16 cellular contexts compared by ENCODE assay signal in the genomic region with DNA sequence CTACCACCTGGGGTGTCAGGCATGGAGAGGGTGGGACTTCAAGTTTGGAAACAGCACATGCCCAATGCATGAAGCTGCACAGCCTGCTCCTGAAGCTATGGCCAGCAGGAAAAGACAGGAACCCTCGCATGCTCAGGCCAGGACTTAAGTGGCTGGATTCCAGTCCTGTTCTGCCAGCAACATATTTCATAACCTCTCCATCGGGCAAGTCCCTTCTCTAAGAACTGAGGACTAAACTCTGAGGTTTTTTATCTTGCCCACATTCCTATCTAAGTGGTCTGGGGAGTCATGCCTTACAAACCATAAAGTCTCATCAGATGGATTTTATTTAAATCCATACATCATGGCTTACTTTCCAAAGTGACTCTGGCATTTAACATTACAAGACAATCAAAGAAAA. TPM values are rescaled to one million over a fixed set of nuclear protein-coding genes. Genes with fewer than 3 reads are reported as not detected.
DNase-seq lines count a peak whose midpoint lies in the region; ATAC-seq and TF ChIP-seq lines count a peak whose summit lies in the region.
"Had no signal": no experiment of that assay in that cellular context is flagged by ENCODE, and none has a peak within 500 bp of the region (broad histone marks: within the 10 kb centered on the region; RNA-seq: fewer than 3 reads in every experiment).

No MANE protein-coding gene starts in this region.

- H3K79me2 ChIP-seq in SK-N-SH (ENCODE audit: insufficient read depth): no peaks in the 10 kb centered on the region

- no peaks in the 10 kb centered on the region for H3K9me3 ChIP-seq in SK-N-SH

- H3K27ac ChIP-seq in SK-N-SH (ENCODE audit: low read depth in 2 of 2, low read length in 1 of 2): peak overlapping the region in 1 of 2 experiments; percentile 5; a peak in 1 of 4 replicates
- H3K27ac ChIP-seq: SJCRH30 had no signal

- DNase-seq in EL (peak; percentile 63), SK-N-SH (no peak), fibroblast of pulmonary artery (ENCODE audit: low read depth) (peak; percentile 87), myocyte (ENCODE audit: low read depth) (peak; percentile 19), immature natural killer cell (no peak), kidney glomerular epithelial cell (lab: John Stamatoyannopoulos, UW) (no peak)
- no peak for DNase-seq in activated CD8-positive, alpha-beta memory T cell treated with anti-CD3 and anti-CD28 coated beads for 24 hours
- DNase-seq: activated CD4-positive, alpha-beta T cell treated with anti-CD3 and anti-CD28 coated beads for 1 hour; central memory CD4-positive, alpha-beta T cell; GF-D8; NCI-H526 treated with DMSO at 0.1 percent for 48 hours; nucleus accumbens; SJCRH30; stimulated activated CD4-positive, alpha-beta T cell treated with anti-CD3 and anti-CD28 coated beads, Interleukin-15, amount 100 ng/mL, for 24 hours had no signal

- peaks cover 0 to 2% (median 2%) of the 10 kb centered on the region in 3 donors for H3K27me3 Mint-ChIP-seq in immature natural killer cell (ENCODE audit: low read depth in 3 of 3)

- no peak for ATAC-seq in GM21390 (IDR thresholded peaks at IDR 0.05; ENCODE audit: unreplicated experiment)
- ATAC-seq: activated T-helper 17 cell treated with anti-CD3 and anti-CD28 coated beads, Interleukin-2, amount 50 U/mL, for 72 hours had no signal

- POLR2A ChIA-PET in SK-N-SH (lab: Yijun Ruan, JAX): no interaction called here

- TF ChIP-seq EP300 in SK-N-SH (IDR thresholded peaks at IDR 0.05; ENCODE audit: borderline replicate concordance in 1 of 2, low read depth in 1 of 2, low read length in 1 of 2): peak in 1 of 2 experiments; percentile 64; a peak in 1 of 4 replicates

- no peaks in the 10 kb centered on the region for H3K36me3 ChIP-seq in SK-N-SH (replicated peaks in 1 of 2; ENCODE audit: control insufficient read depth in 1 of 2, insufficient read depth in 2 of 2, low read length in 1 of 2)
- H3K36me3 ChIP-seq: SJCRH30 had no signal

- no peaks in the 10 kb centered on the region for H3K9me2 ChIP-seq in SK-N-SH

- H3K9ac ChIP-seq in SK-N-SH: no peak overlapping the region

- TF ChIP-seq RAD21 in SK-N-SH (IDR thresholded peaks at IDR 0.05; ENCODE audit: low read length): no peak

- H3K36me3 Mint-ChIP-seq in immature natural killer cell: no peaks in the 10 kb centered on the region

- H3K9me3 Mint-ChIP-seq in immature natural killer cell: peaks cover 0 to 2% (median 0%) of the 10 kb centered on the region in 6 donors
- H3K9me3 Mint-ChIP-seq: activated T-helper 17 cell treated with anti-CD3 and anti-CD28 coated beads, Interleukin-2, amount 50 U/mL, for 72 hours had no signal

- no peaks in the 10 kb centered on the region for H3K27me3 ChIP-seq in SK-N-SH (ENCODE audit: insufficient read depth)
- H3K27me3 ChIP-seq: SJCRH30 had no signal

- no peaks in the 10 kb centered on the region for H3F3A ChIP-seq in SK-N-SH (replicated peaks; ENCODE audit: insufficient read depth)

- peaks cover 0 to 4% of the 10 kb centered on the region in 2 experiments; a peak in 1 of 4 replicates for H3K4me1 ChIP-seq in SK-N-SH (ENCODE audit: control insufficient read depth in 1 of 2, insufficient read depth in 2 of 2, low read depth in 1 of 2, low read length in 1 of 2)
- H3K4me1 ChIP-seq: SJCRH30 had no signal

- no peak overlapping the region for H3K4me3 Mint-ChIP-seq in immature natural killer cell
- H3K4me3 Mint-ChIP-seq: activated T-helper 17 cell treated with anti-CD3 and anti-CD28 coated beads, Interleukin-2, amount 50 U/mL, for 72 hours had no signal

- H2AFZ ChIP-seq in SK-N-SH (ENCODE audit: low read depth): no peak overlapping the region

- H3K4me3 ChIP-seq in SK-N-SH (ENCODE audit: low read depth in 2 of 2, low read length in 1 of 2) (no peak overlapping the region), fibroblast of pulmonary artery (replicated peaks; ENCODE audit: low read depth, low read length) (no peak overlapping the region)
- H3K4me3 ChIP-seq: SJCRH30 had no signal

- H3K4me1 Mint-ChIP-seq in immature natural killer cell: no peaks in the 10 kb centered on the region

- CTCF ChIA-PET in SK-N-SH (lab: Yijun Ruan, JAX): no interaction called here

- 22% methylated on average over 2 of the region's 2 CpGs for WGBS in SK-N-SH (ENCODE audit: low lambda C conversion rate)

- no peak overlapping the region for H3K27ac Mint-ChIP-seq in immature natural killer cell
- H3K27ac Mint-ChIP-seq: activated T-helper 17 cell treated with anti-CD3 and anti-CD28 coated beads, Interleukin-2, amount 50 U/mL, for 72 hours had no signal

- no peaks in the 10 kb centered on the region for H4K20me1 ChIP-seq in SK-N-SH (ENCODE audit: insufficient read depth)

- TF ChIP-seq CTCF in SK-N-SH (IDR thresholded peaks at IDR 0.05) (no peak), fibroblast of pulmonary artery (IDR thresholded peaks at IDR 0.05; ENCODE audit: low read length, missing control alignments) (peak; percentile 7)

- H3K4me2 ChIP-seq in SK-N-SH: no peak overlapping the region

TF ChIP-seq in SK-N-SH, 30 proteins besides CTCF, POLR2A, EP300 and RAD21 (continues in another document):
- TF ChIP-seq, protein P1, sequence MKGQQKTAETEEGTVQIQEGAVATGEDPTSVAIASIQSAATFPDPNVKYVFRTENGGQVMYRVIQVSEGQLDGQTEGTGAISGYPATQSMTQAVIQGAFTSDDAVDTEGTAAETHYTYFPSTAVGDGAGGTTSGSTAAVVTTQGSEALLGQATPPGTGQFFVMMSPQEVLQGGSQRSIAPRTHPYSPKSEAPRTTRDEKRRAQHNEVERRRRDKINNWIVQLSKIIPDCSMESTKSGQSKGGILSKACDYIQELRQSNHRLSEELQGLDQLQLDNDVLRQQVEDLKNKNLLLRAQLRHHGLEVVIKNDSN (IDR thresholded peaks at IDR 0.05; ENCODE audit: borderline replicate concordance, low read depth): no peak
- TF ChIP-seq POLR2AphosphoS5 (IDR thresholded peaks at IDR 0.05; ENCODE audit: low read depth, low read length) (peak; percentile 23; the same call in 1 of the 2 replicates), SMC3 (IDR thresholded peaks at IDR 0.05; ENCODE audit: low read depth, low read length) (no peak), RFX5 (IDR thresholded peaks at IDR 0.05; ENCODE audit: low read length) (no peak), EZH2phosphoT487 (IDR thresholded peaks at IDR 0.05; ENCODE audit: borderline replicate concordance, low read depth) (no peak), SIN3A (IDR thresholded peaks at IDR 0.05; ENCODE audit: borderline replicate concordance, low read depth, low read length) (no peak), RXRA (IDR thresholded peaks at IDR 0.05; ENCODE audit: borderline replicate concordance, low read depth) (no peak), MEF2A (IDR thresholded peaks at IDR 0.05; ENCODE audit: borderline replicate concordance, low read depth) (no peak), ELF1 (IDR thresholded peaks at IDR 0.05) (no peak), FOSL2 (IDR thresholded peaks at IDR 0.05; ENCODE audit: borderline replicate concordance, low read depth) (no peak), FOXJ3 (CRISPR knock-in tag; IDR thresholded peaks at IDR 0.05) (no peak), NFIC (IDR thresholded peaks at IDR 0.05; ENCODE audit: borderline replicate concordance) (peak; percentile 69), MXI1 (IDR thresholded peaks at IDR 0.05; ENCODE audit: low read depth, low read length) (no peak), RCOR1 (IDR thresholded peaks at IDR 0.05; ENCODE audit: low read length) (no peak), TEAD4 (IDR thresholded peaks at IDR 0.05; ENCODE audit: borderline replicate concordance, insufficient read depth) (0 out of 2 replicates have a peak, but pooled peaks have one; percentile 26), GABPA (IDR thresholded peaks at IDR 0.05; ENCODE audit: low read depth) (no peak), YY1 (IDR thresholded peaks at IDR 0.05; ENCODE audit: low read depth) (no peak)
- TF ChIP-seq, protein P2, sequence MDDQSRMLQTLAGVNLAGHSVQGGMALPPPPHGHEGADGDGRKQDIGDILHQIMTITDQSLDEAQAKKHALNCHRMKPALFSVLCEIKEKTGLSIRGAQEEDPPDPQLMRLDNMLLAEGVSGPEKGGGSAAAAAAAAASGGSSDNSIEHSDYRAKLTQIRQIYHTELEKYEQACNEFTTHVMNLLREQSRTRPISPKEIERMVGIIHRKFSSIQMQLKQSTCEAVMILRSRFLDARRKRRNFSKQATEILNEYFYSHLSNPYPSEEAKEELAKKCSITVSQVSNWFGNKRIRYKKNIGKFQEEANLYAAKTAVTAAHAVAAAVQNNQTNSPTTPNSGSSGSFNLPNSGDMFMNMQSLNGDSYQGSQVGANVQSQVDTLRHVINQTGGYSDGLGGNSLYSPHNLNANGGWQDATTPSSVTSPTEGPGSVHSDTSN (IDR thresholded peaks at IDR 0.05): peak; percentile 77
- TF ChIP-seq, protein P3, sequence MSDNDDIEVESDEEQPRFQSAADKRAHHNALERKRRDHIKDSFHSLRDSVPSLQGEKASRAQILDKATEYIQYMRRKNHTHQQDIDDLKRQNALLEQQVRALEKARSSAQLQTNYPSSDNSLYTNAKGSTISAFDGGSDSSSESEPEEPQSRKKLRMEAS (IDR thresholded peaks at IDR 0.05; ENCODE audit: low read depth): no peak
- TF ChIP-seq, protein P4, sequence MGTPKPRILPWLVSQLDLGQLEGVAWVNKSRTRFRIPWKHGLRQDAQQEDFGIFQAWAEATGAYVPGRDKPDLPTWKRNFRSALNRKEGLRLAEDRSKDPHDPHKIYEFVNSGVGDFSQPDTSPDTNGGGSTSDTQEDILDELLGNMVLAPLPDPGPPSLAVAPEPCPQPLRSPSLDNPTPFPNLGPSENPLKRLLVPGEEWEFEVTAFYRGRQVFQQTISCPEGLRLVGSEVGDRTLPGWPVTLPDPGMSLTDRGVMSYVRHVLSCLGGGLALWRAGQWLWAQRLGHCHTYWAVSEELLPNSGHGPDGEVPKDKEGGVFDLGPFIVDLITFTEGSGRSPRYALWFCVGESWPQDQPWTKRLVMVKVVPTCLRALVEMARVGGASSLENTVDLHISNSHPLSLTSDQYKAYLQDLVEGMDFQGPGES (IDR thresholded peaks at IDR 0.05; ENCODE audit: low read depth, low read length): no peak

RNA-seq across cellular contexts. Expression of a gene that starts 27.5 kb away (rescaled TPM):
- polyA plus RNA-seq in SK-N-SH (2012; rRNA removed): 3.9 and 4.8 TPM in 2 replicates
- 2.1 and 2.5 TPM in 2 replicates for polyA plus RNA-seq in SK-N-SH (2012; cell fraction: cytosol; rRNA removed)
- polyA plus RNA-seq in SK-N-SH (2012; cell fraction: nucleus; rRNA removed): 9.4 and 12.1 TPM in 2 replicates
- total RNA-seq in myocyte: 4.1 and 6.6 TPM in 2 replicates
- 6.7 TPM for polyA plus RNA-seq in myocyte (2012)
- polyA plus RNA-seq in immature natural killer cell: 10 to 100 TPM; 14.4 to 16.6 (median 14.8) TPM

Comparison
In these comparisons a context has a peak if more than half of its experiments do, and no peak if none do; other contexts are left out.
1. DNase-seq: peak in EL (single experiment), fibroblast of pulmonary artery (single experiment) and myocyte (single experiment); none in SK-N-SH (single experiment), immature natural killer cell (0 of 3), kidney glomerular epithelial cell (single experiment) and activated CD8-positive, alpha-beta memory T cell treated with anti-CD3 and anti-CD28 coated beads for 24 hours (single experiment).